8 cellular contexts compared by ENCODE assay signal in genomic region chr11:125591659-125592304, GRCh38. TPM values are rescaled to one million over a fixed set of nuclear protein-coding genes. Genes with fewer than 3 reads are reported as not detected.
DNase-seq lines count a peak whose midpoint lies in the region; ATAC-seq and TF ChIP-seq lines count a peak whose summit lies in the region.

No MANE protein-coding gene starts in this region.

- 11 to 16% methylated on average over 25 to 29 of the region's 29 CpGs for WGBS in endodermal cell (ENCODE audit: insufficient coverage in 1 of 2, insufficient read length in 1 of 2), 2 experiments

- peak overlapping the region; percentile 96 for H3K4me3 Mint-ChIP-seq in activated CD4-positive, alpha-beta memory T cell treated with anti-CD3 and anti-CD28 coated beads, Interleukin-2, amount 10 ng/mL, durations not matched to agents 7 days and 5 days
- H3K4me3 Mint-ChIP-seq in endodermal cell: peak overlapping the region; percentile 95

- peak overlapping the region; percentile 87 for H3K9ac ChIP-seq in Karpas-422 (ENCODE audit: low read length)
- peak overlapping the region; percentile 97 for H3K9ac ChIP-seq in endodermal cell (ENCODE audit: extremely low read depth, low read length, poor library complexity, severe bottlenecking)
- peak overlapping the region; percentile 88 for H3K9ac ChIP-seq in mucosa of stomach (ENCODE audit: low read length)

- H3K4me2 ChIP-seq in Karpas-422 (ENCODE audit: low read depth, low read length, poor library complexity, severe bottlenecking): peak overlapping the region; percentile 84

- H3K79me2 ChIP-seq in Karpas-422 (ENCODE audit: low read length): peaks cover 44% of the 10 kb centered on the region

- H3K9me3 ChIP-seq in Karpas-422 (ENCODE audit: low read length) (no peaks in the 10 kb centered on the region), endodermal cell (ENCODE audit: control insufficient read depth, low read length) (no peaks in the 10 kb centered on the region), mucosa of stomach (ENCODE audit: control insufficient read depth, low read length) (no peaks in the 10 kb centered on the region)

- H3K4me1 ChIP-seq in Karpas-422 (ENCODE audit: low read length): peaks cover 31% of the 10 kb centered on the region
- no peaks in the 10 kb centered on the region for H3K4me1 ChIP-seq in endodermal cell (ENCODE audit: control insufficient read depth, insufficient read depth, low read length)
- peaks cover 10% of the 10 kb centered on the region for H3K4me1 ChIP-seq in mucosa of stomach (ENCODE audit: control insufficient read depth, insufficient read depth, low read length)

- H3K27ac Mint-ChIP-seq in activated CD4-positive, alpha-beta memory T cell treated with anti-CD3 and anti-CD28 coated beads, Interleukin-2, amount 10 ng/mL, durations not matched to agents 7 days and 5 days: peak overlapping the region; percentile 91
- peak overlapping the region; percentile 95 for H3K27ac Mint-ChIP-seq in endodermal cell

- H3K4me1 Mint-ChIP-seq in activated CD4-positive, alpha-beta memory T cell treated with anti-CD3 and anti-CD28 coated beads, Interleukin-2, amount 10 ng/mL, durations not matched to agents 7 days and 5 days: peaks cover 57% of the 10 kb centered on the region
- H3K4me1 Mint-ChIP-seq in endodermal cell: peaks cover 23% of the 10 kb centered on the region

- H3K27ac ChIP-seq in Karpas-422 (ENCODE audit: low read length): 0 out of 2 replicates have a peak overlapping the region, but pooled peaks have one; percentile 40
- peak overlapping the region; percentile 89 for H3K27ac ChIP-seq in endodermal cell (ENCODE audit: low read depth, low read length)
- H3K27ac ChIP-seq in substantia nigra (ENCODE audit: low read depth, low read length, poor library complexity, severe bottlenecking): peak overlapping the region; percentile 93

- DNase-seq in GM12865 (ENCODE audit: low read depth) (peak; percentile 57), Karpas-422 (peak; percentile 54), endodermal cell (no peak), substantia nigra (lab: John Stamatoyannopoulos, UW) (peak in 30 of 49 donors; percentile 18 to 74 (median 46)), globus pallidus (ENCODE audit: low spot score) (no peak)
- DNase-seq in activated CD4-positive, alpha-beta memory T cell treated with anti-CD3 and anti-CD28 coated beads, Interleukin-2, amount 10 ng/mL, durations not matched to agents 7 days and 5 days: peak; percentile 45

- H3K27me3 Mint-ChIP-seq in activated CD4-positive, alpha-beta memory T cell treated with anti-CD3 and anti-CD28 coated beads, Interleukin-2, amount 10 ng/mL, durations not matched to agents 7 days and 5 days: no peaks in the 10 kb centered on the region
- no peaks in the 10 kb centered on the region for H3K27me3 Mint-ChIP-seq in endodermal cell (ENCODE audit: insufficient read depth)

- peaks cover 24% of the 10 kb centered on the region for H3K36me3 Mint-ChIP-seq in activated CD4-positive, alpha-beta memory T cell treated with anti-CD3 and anti-CD28 coated beads, Interleukin-2, amount 10 ng/mL, durations not matched to agents 7 days and 5 days (ENCODE audit: low read depth)
- peaks cover 14% of the 10 kb centered on the region for H3K36me3 Mint-ChIP-seq in endodermal cell (ENCODE audit: low read depth)

- TF ChIP-seq CTCF in GM12865 (IDR thresholded peaks at IDR 0.05; ENCODE audit: insufficient read depth, low read depth, low read length, missing control alignments): no peak
- no peak for TF ChIP-seq CTCF in endodermal cell (conservative IDR thresholded peaks at IDR 0.05)

- POLR2A ChIA-PET in activated CD4-positive, alpha-beta memory T cell treated with anti-CD3 and anti-CD28 coated beads, Interleukin-2, amount 10 ng/mL, durations not matched to agents 7 days and 5 days (lab: Charles Lee): interaction anchor here (0.6 to 5.5 kb wide), 15 partner anchors 9 to 677 kb away, joined by 3 to 97 read pairs (median 7); partner anchors contain the start of genes CCDC15, CHEK1, EI24 and FOXRED1

- ATAC-seq in GM21825 (IDR thresholded peaks at IDR 0.05; ENCODE audit: unreplicated experiment): peak; percentile 18

- H4K20me1 ChIP-seq in Karpas-422 (ENCODE audit: insufficient read depth, low read depth, low read length): no peaks in the 10 kb centered on the region

- H3K9me3 Mint-ChIP-seq in activated CD4-positive, alpha-beta memory T cell treated with anti-CD3 and anti-CD28 coated beads, Interleukin-2, amount 10 ng/mL, durations not matched to agents 7 days and 5 days: no peaks in the 10 kb centered on the region
- H3K9me3 Mint-ChIP-seq in endodermal cell: no peaks in the 10 kb centered on the region

- no peaks in the 10 kb centered on the region for H3K27me3 ChIP-seq in Karpas-422 (ENCODE audit: low read length)
- no peaks in the 10 kb centered on the region for H3K27me3 ChIP-seq in endodermal cell (ENCODE audit: control insufficient read depth, insufficient read depth, low read length, poor library complexity, severe bottlenecking)
- no peaks in the 10 kb centered on the region for H3K27me3 ChIP-seq in mucosa of stomach (ENCODE audit: control insufficient read depth, insufficient read depth, low read length)

- no peaks in the 10 kb centered on the region for H3K9me2 ChIP-seq in Karpas-422 (replicated peaks; ENCODE audit: insufficient read depth, low read length)

- H3K36me3 ChIP-seq in Karpas-422 (ENCODE audit: insufficient read depth, low read length) (peaks cover 6% of the 10 kb centered on the region; the same call in 1 of the 2 replicates), endodermal cell (ENCODE audit: control insufficient read depth, insufficient read depth, low read length) (peaks cover 17% of the 10 kb centered on the region), mucosa of stomach (ENCODE audit: control insufficient read depth, insufficient read depth, low read length) (no peaks in the 10 kb centered on the region)

- H2AFZ ChIP-seq in Karpas-422 (ENCODE audit: low read length): 0 out of 2 replicates have a peak overlapping the region, but pooled peaks have one; percentile 60

- H3K4me3 ChIP-seq in GM12865 (ENCODE audit: low read depth, low read length) (peak overlapping the region; percentile 99), Karpas-422 (ENCODE audit: low read length) (peak overlapping the region; percentile 82), endodermal cell (ENCODE audit: low read length) (peak overlapping the region; percentile 97), mucosa of stomach (ENCODE audit: low read length) (peak overlapping the region; percentile 65)

- CTCF ChIA-PET in activated CD4-positive, alpha-beta memory T cell treated with anti-CD3 and anti-CD28 coated beads, Interleukin-2, amount 10 ng/mL, durations not matched to agents 7 days and 5 days (lab: Charles Lee): interaction anchor here (1.0 to 3.5 kb wide), 7 partner anchors 23 to 296 kb away, joined by 3 to 30 read pairs (median 6); partner anchors contain the start of genes CHEK1, EI24 and HYLS1

RNA-seq across cellular contexts. Expression of gene STT3A, which starts 0.9 kb away (rescaled TPM):
- 32.9 and 76.2 TPM in 2 replicates for total RNA-seq in Karpas-422 (2014; rRNA removed; shearing (Covaris generic); ENCODE audit: low replicate concordance)
- total RNA-seq in activated CD4-positive, alpha-beta memory T cell treated with anti-CD3 and anti-CD28 coated beads, Interleukin-2, amount 10 ng/mL, durations not matched to agents 7 days and 5 days: 100 to 1,000 TPM; 123 TPM
- total RNA-seq in endodermal cell: 100 to 1,000 TPM; 158 to 159 TPM
- polyA plus RNA-seq in endodermal cell (2013, experiment 1 of 2): 163 TPM
- 132 TPM for polyA plus RNA-seq in endodermal cell (2013, experiment 2 of 2)

RNA-seq across cellular contexts. Expression of gene EI24, which starts 22.5 kb away (rescaled TPM):
- 19.9 and 41.6 TPM in 2 replicates for total RNA-seq in Karpas-422 (2014; rRNA removed; shearing (Covaris generic); ENCODE audit: low replicate concordance)
- total RNA-seq in activated CD4-positive, alpha-beta memory T cell treated with anti-CD3 and anti-CD28 coated beads, Interleukin-2, amount 10 ng/mL, durations not matched to agents 7 days and 5 days: 10 to 100 TPM; 31.5 to 33.2 TPM
- total RNA-seq in endodermal cell: 100 to 1,000 TPM; 102 to 110 TPM
- 105 TPM for polyA plus RNA-seq in endodermal cell (2013, experiment 1 of 2)
- 97.5 TPM for polyA plus RNA-seq in endodermal cell (2013, experiment 2 of 2)

RNA-seq across cellular contexts. Expression of gene CHEK1, which starts 33.2 kb away (rescaled TPM):
- 12.5 and 16.5 TPM in 2 replicates for total RNA-seq in Karpas-422 (2014; rRNA removed; shearing (Covaris generic); ENCODE audit: low replicate concordance)
- 10 to 100 TPM; 79.0 to 82.6 TPM for total RNA-seq in activated CD4-positive, alpha-beta memory T cell treated with anti-CD3 and anti-CD28 coated beads, Interleukin-2, amount 10 ng/mL, durations not matched to agents 7 days and 5 days
- 100 to 1,000 TPM; 103 to 123 TPM for total RNA-seq in endodermal cell
- 59.6 TPM for polyA plus RNA-seq in endodermal cell (2013, experiment 1 of 2)
- 62.9 TPM for polyA plus RNA-seq in endodermal cell (2013, experiment 2 of 2)

Comparison
In these comparisons a context has a peak if more than half of its experiments do, and no peak if none do; other contexts are left out.
1. DNase-seq: peak in GM12865 (single experiment), Karpas-422 (single experiment), activated CD4-positive, alpha-beta memory T cell treated with anti-CD3 and anti-CD28 coated beads, Interleukin-2, amount 10 ng/mL, durations not matched to agents 7 days and 5 days (single experiment) and substantia nigra (30 of 49); none in endodermal cell (single experiment) and globus pallidus (single experiment).
2. H3K27ac ChIP-seq: peak in every context shown above with its lines; median percentile 93 in substantia nigra; 89 in endodermal cell; 40 in Karpas-422.
3. Peak in every context shown above with its lines, with median percentiles within 50 percentile points of each other: H3K4me3 ChIP-seq and H3K9ac ChIP-seq.